16 cellular contexts compared by ENCODE assay signal in genomic region chr2:126732682-126733245, GRCh38.
DNase-seq lines count a peak whose midpoint lies in the region; ATAC-seq, FAIRE-seq and TF ChIP-seq lines count a peak whose summit lies in the region.
"Had no signal": no experiment of that assay in that cellular context is flagged by ENCODE, and none has a peak within 500 bp of the region (broad histone marks: within the 10 kb centered on the region; RNA-seq: fewer than 3 reads in every experiment).

No MANE protein-coding gene starts in this region.

- peaks cover 6% of the 10 kb centered on the region for H3K4me1 Mint-ChIP-seq in activated naive CD4-positive, alpha-beta T cell treated with anti-CD3 and anti-CD28 coated beads, Interleukin-2, amount 50 U/mL, for 24 hours
- H3K4me1 Mint-ChIP-seq in stimulated activated naive CD8-positive, alpha-beta T cell treated with anti-CD3 and anti-CD28 coated beads, Interleukin-15, amount 100 ng/mL, for 72 hours = peaks cover 16% of the 10 kb centered on the region

- no peak for TF ChIP-seq POLR2A in GM12892 (IDR thresholded peaks at IDR 0.05; ENCODE audit: low read depth, low read length)

- no peaks in the 10 kb centered on the region for H3K9me3 ChIP-seq in upper lobe of right lung
- H3K9me3 ChIP-seq: BLaER1 treated with 17β-estradiol and CSF1 and Interleukin-3, amounts not matched to agents 10 nM and 100 nM had no signal

- no peaks in the 10 kb centered on the region for H3K27me3 Mint-ChIP-seq in activated naive CD4-positive, alpha-beta T cell treated with anti-CD3 and anti-CD28 coated beads, Interleukin-2, amount 50 U/mL, for 24 hours
- H3K27me3 Mint-ChIP-seq in stimulated activated naive CD8-positive, alpha-beta T cell treated with anti-CD3 and anti-CD28 coated beads, Interleukin-15, amount 100 ng/mL, for 72 hours = no peaks in the 10 kb centered on the region

- intact Hi-C loops in upper lobe of right lung (cut with DNase I) = no loop called here

- no peaks in the 10 kb centered on the region for H3K27me3 ChIP-seq in upper lobe of right lung
- H3K27me3 ChIP-seq: BLaER1 treated with 17β-estradiol and CSF1 and Interleukin-3, amounts not matched to agents 10 nM and 100 nM had no signal

- no peak for FAIRE-seq in GM12892 (lab: Jason Lieb, UNC)
- FAIRE-seq: H54 had no signal

- no peak overlapping the region for H3K4me3 ChIP-seq in upper lobe of right lung
- H3K4me3 ChIP-seq: BLaER1 treated with 17β-estradiol and CSF1 and Interleukin-3, amounts not matched to agents 10 nM and 100 nM; GM23248 had no signal

- no peaks in the 10 kb centered on the region for H3K36me3 Mint-ChIP-seq in activated naive CD4-positive, alpha-beta T cell treated with anti-CD3 and anti-CD28 coated beads, Interleukin-2, amount 50 U/mL, for 24 hours
- H3K36me3 Mint-ChIP-seq: CD4-positive, CD25-positive, alpha-beta regulatory T cell had no signal

- no peak overlapping the region for H3K4me3 Mint-ChIP-seq in activated naive CD4-positive, alpha-beta T cell treated with anti-CD3 and anti-CD28 coated beads, Interleukin-2, amount 50 U/mL, for 24 hours
- no peak overlapping the region for H3K4me3 Mint-ChIP-seq in stimulated activated naive CD8-positive, alpha-beta T cell treated with anti-CD3 and anti-CD28 coated beads, Interleukin-15, amount 100 ng/mL, for 72 hours
- H3K4me3 Mint-ChIP-seq: CD4-positive, CD25-positive, alpha-beta regulatory T cell had no signal

- H3K27ac Mint-ChIP-seq in activated naive CD4-positive, alpha-beta T cell treated with anti-CD3 and anti-CD28 coated beads, Interleukin-2, amount 50 U/mL, for 24 hours = peak overlapping the region; percentile 57
- peak overlapping the region in 1 of 2 donors; percentile 89 for H3K27ac Mint-ChIP-seq in stimulated activated naive CD8-positive, alpha-beta T cell treated with anti-CD3 and anti-CD28 coated beads, Interleukin-15, amount 100 ng/mL, for 72 hours

- H3K27ac ChIP-seq in upper lobe of right lung = no peak overlapping the region
- H3K27ac ChIP-seq: BLaER1 treated with 17β-estradiol and CSF1 and Interleukin-3, amounts not matched to agents 10 nM and 100 nM; GM23248 had no signal

- H3K36me3 ChIP-seq in upper lobe of right lung = no peaks in the 10 kb centered on the region
- H3K36me3 ChIP-seq: BLaER1 treated with 17β-estradiol and CSF1 and Interleukin-3, amounts not matched to agents 10 nM and 100 nM had no signal

- peak; percentile 30 for ATAC-seq in stimulated activated naive CD8-positive, alpha-beta T cell treated with anti-CD3 and anti-CD28 coated beads, Interleukin-15, amount 100 ng/mL, for 72 hours
- ATAC-seq in stimulated activated naive CD8-positive, alpha-beta T cell treated with anti-CD3 and anti-CD28 coated beads, Interleukin-15, Interleukin-2, amounts not matched to agents 100 U/mL and 50 U/mL, for 24 hours = no peak
- ATAC-seq in GM18520 (IDR thresholded peaks at IDR 0.05; ENCODE audit: unreplicated experiment) = no peak
- ATAC-seq in upper lobe of right lung = no peak
- ATAC-seq: HCT116 had no signal

- DNase-seq in activated naive CD4-positive, alpha-beta T cell treated with anti-CD3 and anti-CD28 coated beads, Interleukin-2, amount 50 U/mL, for 16 hours = no peak
- DNase-seq in stimulated activated naive CD8-positive, alpha-beta T cell treated with anti-CD3 and anti-CD28 coated beads, Interleukin-15, amount 100 ng/mL, for 72 hours = no peak
- DNase-seq in stimulated activated naive CD8-positive, alpha-beta T cell treated with anti-CD3 and anti-CD28 coated beads, Interleukin-15, Interleukin-2, amounts not matched to agents 100 U/mL and 50 U/mL, for 24 hours = no peak
- DNase-seq in islet precursor cell (peak; percentile 40), GM12892 (ENCODE audit: insufficient read length) (no peak), upper lobe of right lung (no peak)
- DNase-seq: ACHN; CD4-positive, CD25-positive, alpha-beta regulatory T cell; DMS53; GF-D8; GM23248 had no signal

- no peaks in the 10 kb centered on the region for H3K9me3 Mint-ChIP-seq in activated naive CD4-positive, alpha-beta T cell treated with anti-CD3 and anti-CD28 coated beads, Interleukin-2, amount 50 U/mL, for 24 hours
- H3K9me3 Mint-ChIP-seq in stimulated activated naive CD8-positive, alpha-beta T cell treated with anti-CD3 and anti-CD28 coated beads, Interleukin-15, amount 100 ng/mL, for 72 hours = no peaks in the 10 kb centered on the region

- TF ChIP-seq CTCF in upper lobe of right lung (IDR thresholded peaks at IDR 0.05) = no peak

- H3K4me1 ChIP-seq in upper lobe of right lung = no peaks in the 10 kb centered on the region
